Comparison of ENCODE assay signal across 8 cellular contexts in genomic region chr10:119602241-119603095, GRCh38. TPM values are rescaled to one million over a fixed set of nuclear protein-coding genes. Genes with fewer than 3 reads are reported as not detected.
DNase-seq lines count a peak whose midpoint lies in the region; ATAC-seq, FAIRE-seq and TF ChIP-seq lines count a peak whose summit lies in the region.

No MANE protein-coding gene starts in this region.

- H3K27me3 ChIP-seq in suprapubic skin (no peaks in the 10 kb centered on the region), vagina (no peaks in the 10 kb centered on the region)

- H3K9me3 ChIP-seq in suprapubic skin: no peaks in the 10 kb centered on the region
- H3K9me3 ChIP-seq in vagina: no peaks in the 10 kb centered on the region

- intact Hi-C loops in left colon (cut with DNase I, micrococcal nuclease): no loop called here
- intact Hi-C loops in vagina (cut with DNase I): no loop called here

- H3K27ac ChIP-seq in suprapubic skin (no peak overlapping the region), vagina (no peak overlapping the region)

- DNase-seq in GM12864 (ENCODE audit: low read depth) (no peak), Kasumi-1 (lab: John Stamatoyannopoulos, UW) (peak; percentile 69 to 71), left colon (peak; percentile 35 to 37), suprapubic skin (ENCODE audit: low spot score in 2 of 2) (no peak), vagina (ENCODE audit: extremely low spot score in 2 of 2) (no peak), H54 (ENCODE audit: insufficient read length, low spot score) (no peak)
- peak; percentile 64 for DNase-seq in activated CD8-positive, alpha-beta memory T cell treated with anti-CD3 and anti-CD28 coated beads, Interleukin-2, amount 50 U/mL, for 48 hours

- H3K4me1 ChIP-seq in suprapubic skin: peaks cover 3% of the 10 kb centered on the region
- peaks cover 4% of the 10 kb centered on the region for H3K4me1 ChIP-seq in vagina

- H3K36me3 ChIP-seq in suprapubic skin (no peaks in the 10 kb centered on the region), vagina (no peaks in the 10 kb centered on the region)

- TF ChIP-seq POLR2A in suprapubic skin (IDR thresholded peaks at IDR 0.05) (no peak), vagina (IDR thresholded peaks at IDR 0.05) (no peak), H54 (IDR thresholded peaks at IDR 0.05; ENCODE audit: low read depth, low read length) (no peak)

- 70% methylated on average over 2 of the region's 2 CpGs for WGBS in suprapubic skin

- TF ChIP-seq CTCF in GM12864 (IDR thresholded peaks at IDR 0.05; ENCODE audit: low read depth, low read length, missing control alignments) (peak; percentile 81), suprapubic skin (IDR thresholded peaks at IDR 0.05) (no peak), vagina (IDR thresholded peaks at IDR 0.05) (no peak)

- no peak for TF ChIP-seq EP300 in suprapubic skin (IDR thresholded peaks at IDR 0.05)

- H3K4me3 ChIP-seq in GM12864 (ENCODE audit: low read depth, low read length) (no peak overlapping the region), suprapubic skin (no peak overlapping the region), vagina (no peak overlapping the region)

- peak; percentile 82 for ATAC-seq in left colon
- no peak for ATAC-seq in HG03039 (IDR thresholded peaks at IDR 0.05; ENCODE audit: unreplicated experiment)

- no peak for FAIRE-seq in H54 (lab: Jason Lieb, UNC)

RNA-seq across cellular contexts. Expression of gene TIAL1, which starts 5.7 kb away (rescaled TPM):
- total RNA-seq in left colon (10 to 100 TPM; 92.8 to 97.0 TPM), suprapubic skin (100 to 1,000 TPM in 1 of 4 donors, 10 to 100 TPM in 3; 52.8 to 176 (median 62.2) TPM), vagina (71.2 TPM)

RNA-seq across cellular contexts. Expression of gene BAG3, which starts 48.7 kb away (rescaled TPM):
- total RNA-seq in left colon (10 to 100 TPM; 26.4 to 26.9 TPM), suprapubic skin (10 to 100 TPM; 75.0 to 86.4 (median 78.0) TPM), vagina (69.0 TPM)

RNA-seq across cellular contexts. Expression of gene RGS10, which starts 59.9 kb away (rescaled TPM):
- total RNA-seq in left colon (10 to 100 TPM in 1 of 2 donors, 1 to 10 TPM in 1; 8.9 to 28.9 TPM), suprapubic skin (10 to 100 TPM; 15.2 to 27.0 (median 23.0) TPM), vagina (63.6 TPM)

Comparison
In these comparisons a context has a peak if more than half of its experiments do, and no peak if none do; other contexts are left out.
1. DNase-seq: peak in Kasumi-1 (2 of 2), activated CD8-positive, alpha-beta memory T cell treated with anti-CD3 and anti-CD28 coated beads, Interleukin-2, amount 50 U/mL, for 48 hours (single experiment) and left colon (2 of 2); none in GM12864 (single experiment), suprapubic skin (0 of 2), vagina (0 of 2) and H54 (single experiment).